Comparison of ENCODE assay signal across 27 cellular contexts in genomic region chr3:133883657-133884546, GRCh38. TPM values are rescaled to one million over a fixed set of nuclear protein-coding genes. Genes with fewer than 3 reads are reported as not detected.
A peak's percentile ranks its signal among the peaks of the same experiment; 100 is the strongest.
DNase-seq lines count a peak whose midpoint lies in the region; ATAC-seq, FAIRE-seq and TF ChIP-seq lines count a peak whose summit lies in the region.
"Had no signal": no experiment of that assay in that cellular context is flagged by ENCODE, and none has a peak within 500 bp of the region (broad histone marks: within the 10 kb centered on the region; RNA-seq: fewer than 3 reads in every experiment).

No MANE protein-coding gene starts in this region.

- peaks cover 5% of the 10 kb centered on the region for H3K36me3 Mint-ChIP-seq in stimulated activated effector memory CD8-positive, alpha-beta T cell treated with anti-CD3 and anti-CD28 coated beads, Interleukin-12 subunit alpha, Interleukin-12 subunit beta, amount 100 ng/mL, for 72 hours
- H3K36me3 Mint-ChIP-seq: activated naive CD4-positive, alpha-beta T cell treated with anti-CD3 and anti-CD28 coated beads, Interleukin-2, amount 50 U/mL, for 72 hours; natural killer cell treated with Interleukin-12 subunit alpha and Interleukin-12 subunit beta and Interleukin-15 and Interleukin-18, amount 100 ng/mL, for 72 hours had no signal

- no peak for TF ChIP-seq EP300 in K562 (IDR thresholded peaks at IDR 0.05; ENCODE audit: low read length)

- no peak overlapping the region for H2AFZ ChIP-seq in K562 (ENCODE audit: low read depth, low read length)

- peak overlapping the region; percentile 45 for H3K4me3 Mint-ChIP-seq in stimulated activated effector memory CD8-positive, alpha-beta T cell treated with anti-CD3 and anti-CD28 coated beads, Interleukin-12 subunit alpha, Interleukin-12 subunit beta, amount 100 ng/mL, for 72 hours
- H3K4me3 Mint-ChIP-seq: activated CD4-positive, alpha-beta memory T cell treated with anti-CD3 and anti-CD28 coated beads, Interleukin-2, amount 10 ng/mL, durations not matched to agents 7 days and 5 days; natural killer cell treated with Interleukin-12 subunit alpha and Interleukin-12 subunit beta and Interleukin-15 and Interleukin-18, amount 100 ng/mL, for 72 hours had no signal

- H3K79me2 ChIP-seq in K562 (ENCODE audit: control insufficient read depth, insufficient read depth, low read length): no peaks in the 10 kb centered on the region; the same call in 2 of the 3 replicates

- no peaks in the 10 kb centered on the region for H3K27me3 ChIP-seq in K562 (ENCODE audit: control insufficient read depth in 2 of 2, insufficient read depth in 2 of 2, low read length in 2 of 2)
- H3K27me3 ChIP-seq: BE2C, breast epithelium, SJCRH30 had no signal

- peaks cover 3% of the 10 kb centered on the region; the same call in 1 of the 2 replicates for H4K20me1 ChIP-seq in K562 (replicated peaks; ENCODE audit: control insufficient read depth, insufficient read depth, low read length)

- H3K27ac ChIP-seq in K562 (ENCODE audit: extremely low read depth, low read depth, low read length): no peak overlapping the region; the same call in 2 of the 3 replicates
- H3K27ac ChIP-seq: breast epithelium, epithelial cell of prostate, lower lobe of right lung, SJCRH30, skin epidermis had no signal

- CTCF ChIA-PET in K562 (lab: Yijun Ruan, JAX; ENCODE audit: low intra/inter-chr PET ratio): no interaction called here

- 37% methylated on average over 3 of the region's 4 CpGs for WGBS in K562 (ENCODE audit: insufficient coverage, low coverage, missing lambda C conversion rate)

- no TSS peak for BruUV-seq in K562 (replicated peaks; lab: Mats Ljungman, UMichigan)

- peaks cover 66% of the 10 kb centered on the region for H3K4me1 Mint-ChIP-seq in stimulated activated effector memory CD8-positive, alpha-beta T cell treated with anti-CD3 and anti-CD28 coated beads, Interleukin-12 subunit alpha, Interleukin-12 subunit beta, amount 100 ng/mL, for 72 hours

- H3K27ac Mint-ChIP-seq in stimulated activated effector memory CD8-positive, alpha-beta T cell treated with anti-CD3 and anti-CD28 coated beads, Interleukin-12 subunit alpha, Interleukin-12 subunit beta, amount 100 ng/mL, for 72 hours: peak overlapping the region; percentile 95
- H3K27ac Mint-ChIP-seq: activated CD4-positive, alpha-beta memory T cell treated with anti-CD3 and anti-CD28 coated beads, Interleukin-2, amount 10 ng/mL, durations not matched to agents 7 days and 5 days; natural killer cell treated with Interleukin-12 subunit alpha and Interleukin-12 subunit beta and Interleukin-15 and Interleukin-18, amount 100 ng/mL, for 72 hours had no signal

- TF ChIP-seq POLR2A in K562 (conservative IDR thresholded peaks at IDR 0.05): no peak

- peak overlapping the region; percentile 32; the same call in 1 of the 2 replicates for H3K4me2 ChIP-seq in K562 (ENCODE audit: insufficient read depth, low read length)

- H3K9me3 Mint-ChIP-seq in stimulated activated effector memory CD8-positive, alpha-beta T cell treated with anti-CD3 and anti-CD28 coated beads, Interleukin-12 subunit alpha, Interleukin-12 subunit beta, amount 100 ng/mL, for 72 hours: no peaks in the 10 kb centered on the region
- H3K9me3 Mint-ChIP-seq: activated CD4-positive, alpha-beta memory T cell treated with anti-CD3 and anti-CD28 coated beads, Interleukin-2, amount 10 ng/mL, durations not matched to agents 7 days and 5 days; activated naive CD4-positive, alpha-beta T cell treated with anti-CD3 and anti-CD28 coated beads, Interleukin-2, amount 50 U/mL, for 72 hours; natural killer cell treated with Interleukin-12 subunit alpha and Interleukin-12 subunit beta and Interleukin-15 and Interleukin-18, amount 100 ng/mL, for 72 hours had no signal

- no peak overlapping the region; a peak in 1 of 4 replicates for H3K9ac ChIP-seq in K562 (ENCODE audit: insufficient read depth in 1 of 2, low read depth in 2 of 2, low read length in 2 of 2)

- H3K9me1 ChIP-seq in K562 (ENCODE audit: control insufficient read depth, insufficient read depth, low read length): no peaks in the 10 kb centered on the region

- H3K4me3 ChIP-seq in K562: no peak overlapping the region
- H3K4me3 ChIP-seq: breast epithelium, lower lobe of right lung, SJCRH30, skin epidermis had no signal

- FAIRE-seq in K562 (lab: Jason Lieb, UNC): peak; percentile 82
- no peak for FAIRE-seq in HTR-8/SVneo (lab: Jason Lieb, UNC)
- FAIRE-seq: G401.6, keratinocyte had no signal

- peaks cover 3 to 11% of the 10 kb centered on the region in 2 experiments; a peak in 3 of 5 replicates for H3K4me1 ChIP-seq in K562 (replicated peaks in 1 of 2; ENCODE audit: control insufficient read depth in 2 of 2, insufficient read depth in 2 of 2, low read length in 2 of 2)
- H3K4me1 ChIP-seq: BE2C, breast epithelium, lower lobe of right lung, SJCRH30 had no signal

- intact Hi-C loops in K562 (cut with micrococcal nuclease): no loop called here
- intact Hi-C loops in left cardiac atrium (cut with DNase I): no loop called here

- POLR2A ChIA-PET in K562 (lab: Yijun Ruan, JAX): interaction anchor here (0.6 kb wide), 2 partner anchors 19 to 332 kb away, joined by 3 to 7 read pairs; no protein-coding TSS in a partner anchor

- in situ Hi-C loops in K562 (cut with MboI): no loop called here

- TF ChIP-seq CTCF in K562 (IDR thresholded peaks at IDR 0.05 in 2 of 3, conservative IDR thresholded peaks at IDR 0.05 in 1 of 3; ENCODE audit: insufficient read depth in 2 of 3, low read depth in 1 of 3, low read length in 3 of 3): no peak

- H3K36me3 ChIP-seq in K562 (ENCODE audit: control insufficient read depth, insufficient read depth, low read length): no peaks in the 10 kb centered on the region
- H3K36me3 ChIP-seq: BE2C, breast epithelium, lower lobe of right lung, SJCRH30 had no signal

- peaks cover 3% of the 10 kb centered on the region; the same call in 1 of the 2 replicates for H3K9me3 ChIP-seq in K562 (replicated peaks; ENCODE audit: control insufficient read depth, insufficient read depth, low read depth, low read length)
- H3K9me3 ChIP-seq: BE2C, SJCRH30 had no signal

- TF ChIP-seq RAD21 in K562 (CRISPR knock-in tag; conservative IDR thresholded peaks at IDR 0.05 in 1 of 2, IDR thresholded peaks at IDR 0.05 in 1 of 2): no peak

- peak; percentile 14 for DNase-seq in D341Med (ENCODE audit: low spot score)
- DNase-seq in K562 (ENCODE audit: extremely low read depth in 1 of 4, low spot score in 3 of 4): peak in 1 of 4 experiments; percentile 26
- DNase-seq in left cardiac atrium: no peak
- DNase-seq in stimulated activated effector memory CD8-positive, alpha-beta T cell treated with anti-CD3 and anti-CD28 coated beads, Interleukin-12 subunit alpha, Interleukin-12 subunit beta, amount 100 ng/mL, for 72 hours (ENCODE audit: low spot score in 2 of 2): no peak
- DNase-seq in cortex of kidney (lab: John Stamatoyannopoulos, UW): no peak
- no peak for DNase-seq in HTR-8/SVneo (ENCODE audit: insufficient read length, low spot score)
- DNase-seq: activated CD4-positive, alpha-beta memory T cell treated with anti-CD3 and anti-CD28 coated beads, Interleukin-2, amount 10 ng/mL, durations not matched to agents 7 days and 5 days; activated effector memory CD4-positive, alpha-beta T cell treated with Interleukin-2 at 50 U/mL for 16 hours; activated T-cell treated with anti-CD3 and anti-CD28 coated beads for 4 hours; BE2C; DMS79; effector CD8-positive, alpha-beta T cell; IMR-90; lower lobe of right lung; SJCRH30; stimulated activated naive CD4-positive, alpha-beta T cell; SW 1271; T-helper 9 cell had no signal

- peak; percentile 59 for ATAC-seq in K562
- ATAC-seq in left cardiac atrium: peak; percentile 13 to 33
- ATAC-seq in stimulated activated effector memory CD8-positive, alpha-beta T cell treated with anti-CD3 and anti-CD28 coated beads, Interleukin-12 subunit alpha, Interleukin-12 subunit beta, amount 100 ng/mL, for 72 hours: no peak
- no peak for ATAC-seq in GM19395 (IDR thresholded peaks at IDR 0.05; ENCODE audit: unreplicated experiment)
- ATAC-seq: activated naive CD4-positive, alpha-beta T cell treated with anti-CD3 and anti-CD28 coated beads, Interleukin-2, amount 50 U/mL, for 72 hours; lower lobe of right lung; natural killer cell treated with Interleukin-12 subunit alpha and Interleukin-12 subunit beta and Interleukin-15 and Interleukin-18, amount 100 ng/mL, for 72 hours; Panc1 had no signal

TF ChIP-seq in K562, 482 proteins besides CTCF, POLR2A, EP300 and RAD21 (continues in another document):
- TF ChIP-seq ZFP1 (CRISPR knock-in tag; IDR thresholded peaks at IDR 0.05): no peak

RNA-seq across cellular contexts. Expression of gene RAB6B, which starts 11.8 kb away (rescaled TPM):
- total RNA-seq in K562 (2011; cell fraction: chromatin; rRNA removed; ENCODE audit: low replicate concordance): 4.9 and 6.7 TPM in 2 replicates
- total RNA-seq in K562 (2011; cell fraction: nucleolus; rRNA removed): 3.8 and 5.0 TPM in 2 replicates
- 5.4 and 9.9 TPM in 2 replicates for total RNA-seq in K562 (2011; cell fraction: nucleoplasm; rRNA removed)
- total RNA-seq in K562 (2014; rRNA removed) (0.82 and 0.98 TPM in 2 replicates), K562 (2014; rRNA removed; fragmentation: Illumina TruSeq; extraction: Trizol) (1.5 and 1.7 TPM in 2 replicates), K562 (2015; rRNA removed; fragmentation: Illumina TruSeq; extraction: Trizol) (0.69 and 1.4 TPM in 2 replicates), K562 (2021) (9.8 and 11.4 TPM in 2 replicates), left cardiac atrium (10 to 100 TPM; 41.4 to 41.6 TPM)
- polyA plus RNA-seq in K562 (2011; rRNA removed) (11.3 and 18.1 TPM in 2 replicates), K562 (2014; fragmentation: Illumina TruSeq; extraction: Trizol) (5.2 and 6.3 TPM in 2 replicates), K562 (2014; fragmentation: Nextera tagmentation; extraction: Ambion mirVana) (under 1 TPM; 0.60 to 0.97 TPM), K562 (2014; rRNA removed) (3.0 and 6.7 TPM in 2 replicates)
- polyA plus RNA-seq in K562 (2011; cell fraction: cytosol; rRNA removed): 11.5 and 18.2 TPM in 2 replicates
- 12.1 and 16.6 TPM in 2 replicates for polyA plus RNA-seq in K562 (2011; cell fraction: nucleus; rRNA removed)
- 6.3 and 12.8 TPM in 2 replicates for polyA plus RNA-seq in K562 (2012)
- 12.7 and 20.1 TPM in 2 replicates for polyA minus RNA-seq in K562 (2011; rRNA and poly(A)+ RNA removed)
- polyA minus RNA-seq in K562 (2011; cell fraction: cytosol; rRNA and poly(A)+ RNA removed): 6.1 and 8.3 TPM in 2 replicates
- polyA minus RNA-seq in K562 (2011; cell fraction: nucleus; rRNA and poly(A)+ RNA removed): 4.3 and 4.7 TPM in 2 replicates

Comparison
In these comparisons a context has a peak if more than half of its experiments do, and no peak if none do; other contexts are left out.
1. ATAC-seq: peak in K562 (single experiment) and left cardiac atrium (2 of 2); none in stimulated activated effector memory CD8-positive, alpha-beta T cell treated with anti-CD3 and anti-CD28 coated beads, Interleukin-12 subunit alpha, Interleukin-12 subunit beta, amount 100 ng/mL, for 72 hours (single experiment) and GM19395 (single experiment).